9 cellular contexts compared by ENCODE assay signal in the genomic region with DNA sequence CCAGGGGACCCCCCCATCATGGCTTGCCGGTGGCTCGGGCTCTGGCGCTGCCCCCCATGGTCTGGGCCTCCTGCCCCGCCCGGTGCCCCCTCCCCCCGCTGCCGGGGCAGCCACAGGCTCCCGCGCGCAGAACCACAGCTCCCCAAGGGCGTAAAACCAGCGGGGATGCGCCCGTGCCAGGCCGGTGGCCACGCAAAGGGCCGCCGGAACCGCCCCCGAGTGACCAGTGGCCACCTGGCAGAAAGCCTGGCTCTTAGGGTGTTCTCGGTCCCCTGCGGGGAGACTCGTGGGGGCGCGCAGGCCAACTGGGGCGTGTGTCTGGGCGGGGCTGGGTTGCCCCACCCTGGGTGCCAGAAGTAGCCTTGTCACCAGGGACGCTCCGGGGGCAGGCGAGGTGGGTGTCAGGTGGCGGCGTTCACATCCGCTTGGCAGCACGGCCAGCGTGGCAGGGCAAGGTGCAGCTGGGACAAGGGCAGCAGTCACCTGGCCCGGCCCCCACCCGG. TPM values are rescaled to one million over a fixed set of nuclear protein-coding genes. Genes with fewer than 3 reads are reported as not detected.
DNase-seq lines count a peak whose midpoint lies in the region; TF ChIP-seq lines count a peak whose summit lies in the region.
"Had no signal": no experiment of that assay in that cellular context is flagged by ENCODE, and none has a peak within 500 bp of the region (broad histone marks: within the 10 kb centered on the region; RNA-seq: fewer than 3 reads in every experiment).

No MANE protein-coding gene starts in this region.

- TF ChIP-seq CTCF in endodermal cell (conservative IDR thresholded peaks at IDR 0.05) = no peak
- TF ChIP-seq CTCF in ovary (IDR thresholded peaks at IDR 0.05) = no peak

- H3K4me1 ChIP-seq in endodermal cell (ENCODE audit: control insufficient read depth, insufficient read depth, low read length) = peaks cover 4% of the 10 kb centered on the region
- H3K4me1 ChIP-seq in ovary (ENCODE audit: insufficient read depth) = no peaks in the 10 kb centered on the region

- no peak for TF ChIP-seq EP300 in ovary (IDR thresholded peaks at IDR 0.05)

- peaks cover 10% of the 10 kb centered on the region for H3K27me3 ChIP-seq in endodermal cell (ENCODE audit: control insufficient read depth, insufficient read depth, low read length, poor library complexity, severe bottlenecking)
- no peaks in the 10 kb centered on the region for H3K27me3 ChIP-seq in ovary

- no peak overlapping the region for H3K27ac Mint-ChIP-seq in endodermal cell

- no peaks in the 10 kb centered on the region for H3K36me3 Mint-ChIP-seq in endodermal cell (ENCODE audit: low read depth)

- H3K36me3 ChIP-seq in endodermal cell (ENCODE audit: control insufficient read depth, insufficient read depth, low read length) (no peaks in the 10 kb centered on the region), ovary (no peaks in the 10 kb centered on the region)

- peaks cover 12% of the 10 kb centered on the region for H3K27me3 Mint-ChIP-seq in endodermal cell (ENCODE audit: insufficient read depth)

- no peak overlapping the region for H3K9ac ChIP-seq in endodermal cell (ENCODE audit: extremely low read depth, low read length, poor library complexity, severe bottlenecking)

- H3K27ac ChIP-seq in endodermal cell (ENCODE audit: low read depth, low read length) = no peak overlapping the region
- H3K27ac ChIP-seq in ovary = no peak overlapping the region

- DNase-seq in DMS53 treated with DMSO at 0.1 percent for 48 hours (lab: John Stamatoyannopoulos, UW; ENCODE audit: unreplicated experiment) (peak; percentile 56), endodermal cell (peak; percentile 69), ovary (peak in 3 of 5 donors; percentile 31 to 61 (median 60)), HK-2 (ENCODE audit: unreplicated experiment) (no peak), NCI-H82 treated with DMSO at 0.1 percent for 48 hours (lab: John Stamatoyannopoulos, UW; ENCODE audit: unreplicated experiment) (no peak), superior temporal gyrus (ENCODE audit: extremely low spot score) (no peak), NCI-H1417 treated with DMSO at 0.1 percent for 48 hours (lab: John Stamatoyannopoulos, UW) (no peak)
- no peak for DNase-seq in Jurkat, Clone E6-1 (ENCODE audit: low read depth, low spot score)
- DNase-seq: NCI-H2081 treated with DMSO at 0.1 percent for 48 hours had no signal

- H3K4me3 Mint-ChIP-seq in endodermal cell = peak overlapping the region; percentile 71

- H3K4me3 ChIP-seq in Jurkat, Clone E6-1 (ENCODE audit: low read length) = peak overlapping the region; percentile 22
- H3K4me3 ChIP-seq in endodermal cell (ENCODE audit: low read length) = no peak overlapping the region
- peak overlapping the region; percentile 57 for H3K4me3 ChIP-seq in ovary

- intact Hi-C loops in ovary (cut with DNase I) = no loop called here

- H3K9me3 ChIP-seq in endodermal cell (ENCODE audit: control insufficient read depth, low read length) (no peaks in the 10 kb centered on the region), ovary (no peaks in the 10 kb centered on the region)

- no peak for TF ChIP-seq POLR2A in ovary (IDR thresholded peaks at IDR 0.05)

- peaks cover 5% of the 10 kb centered on the region for H3K4me1 Mint-ChIP-seq in endodermal cell

- WGBS in endodermal cell (ENCODE audit: insufficient coverage in 1 of 2, insufficient read length in 1 of 2), 2 experiments = 28 to 30% methylated on average over 18 to 37 of the region's 37 CpGs
- 26 to 52% (median 32%) methylated on average over 3 to 37 of the region's 37 CpGs for WGBS in ovary, 3 donors

- H3K9me3 Mint-ChIP-seq in endodermal cell = no peaks in the 10 kb centered on the region

RNA-seq across cellular contexts. Expression of gene AGPAT2, which starts 0.5 kb away (rescaled TPM):
- 35.0 TPM for polyA plus RNA-seq in Jurkat, Clone E6-1 (2012; ENCODE audit: insufficient read depth, insufficient read length)
- total RNA-seq in endodermal cell = 10 to 100 TPM; 33.4 to 39.8 TPM
- 16.9 TPM for polyA plus RNA-seq in endodermal cell (2013, experiment 1 of 2)
- 14.3 TPM for polyA plus RNA-seq in endodermal cell (2013, experiment 2 of 2)
- total RNA-seq in ovary = 10 to 100 TPM; 14.4 to 40.9 (median 24.8) TPM
- polyA plus RNA-seq in ovary = 10 to 100 TPM in 1 of 2 donors, 1 to 10 TPM in 1; 6.1 to 23.9 TPM

RNA-seq across cellular contexts. Expression of gene DIPK1B, which starts 24.6 kb away (rescaled TPM):
- 31.4 TPM for polyA plus RNA-seq in Jurkat, Clone E6-1 (2012; ENCODE audit: insufficient read depth, insufficient read length)
- total RNA-seq in endodermal cell (10 to 100 TPM; 35.1 to 45.4 TPM), ovary (10 to 100 TPM in 5 of 7 donors, 1 to 10 TPM in 2; 5.2 to 23.4 (median 13.1) TPM)
- 56.2 TPM for polyA plus RNA-seq in endodermal cell (2013, experiment 1 of 2)
- 53.5 TPM for polyA plus RNA-seq in endodermal cell (2013, experiment 2 of 2)
- 10 to 100 TPM in 1 of 2 donors, 1 to 10 TPM in 1; 2.9 to 15.0 TPM for polyA plus RNA-seq in ovary

RNA-seq across cellular contexts. Expression of gene EGFL7, which starts 25.1 kb away (rescaled TPM):
- 11.0 TPM for polyA plus RNA-seq in Jurkat, Clone E6-1 (2012; ENCODE audit: insufficient read depth, insufficient read length)
- total RNA-seq in endodermal cell (10 to 100 TPM; 31.5 to 34.0 TPM), ovary (100 to 1,000 TPM in 1 of 7 donors, 10 to 100 TPM in 6; 27.1 to 113 (median 43.4) TPM)
- polyA plus RNA-seq in endodermal cell (2013, experiment 1 of 2) = 19.7 TPM
- 15.6 TPM for polyA plus RNA-seq in endodermal cell (2013, experiment 2 of 2)
- polyA plus RNA-seq in ovary = 100 to 1,000 TPM in 1 of 2 donors, under 1 TPM in 1; 0.18 to 105 TPM

RNA-seq across cellular contexts. Expression of gene LCN10, which starts 55.0 kb away (rescaled TPM):
- 1.1 TPM for polyA plus RNA-seq in Jurkat, Clone E6-1 (2012; ENCODE audit: insufficient read depth, insufficient read length)
- total RNA-seq in endodermal cell (1 to 10 TPM in 1 of 2 donors, under 1 TPM in 1; 0.91 to 1.1 TPM), ovary (10 to 100 TPM in 2 of 7 donors, 1 to 10 TPM in 5; 1.4 to 45.4 (median 4.5) TPM)
- polyA plus RNA-seq in endodermal cell (2013, experiment 1 of 2) = 0.07 TPM
- 0.17 TPM for polyA plus RNA-seq in endodermal cell (2013, experiment 2 of 2)
- 10 to 100 TPM in 1 of 2 donors, 1 to 10 TPM in 1; 2.4 to 15.2 TPM for polyA plus RNA-seq in ovary

Comparison
In these comparisons a context has a peak if more than half of its experiments do, and no peak if none do; other contexts are left out.
1. DNase-seq: peak in DMS53 treated with DMSO at 0.1 percent for 48 hours (single experiment), endodermal cell (single experiment) and ovary (3 of 5); none in Jurkat, Clone E6-1 (single experiment), HK-2 (single experiment), NCI-H82 treated with DMSO at 0.1 percent for 48 hours (single experiment), superior temporal gyrus (single experiment) and NCI-H1417 treated with DMSO at 0.1 percent for 48 hours (single experiment).